Comparison of ENCODE assay signal across 16 cellular contexts in the genomic region with DNA sequence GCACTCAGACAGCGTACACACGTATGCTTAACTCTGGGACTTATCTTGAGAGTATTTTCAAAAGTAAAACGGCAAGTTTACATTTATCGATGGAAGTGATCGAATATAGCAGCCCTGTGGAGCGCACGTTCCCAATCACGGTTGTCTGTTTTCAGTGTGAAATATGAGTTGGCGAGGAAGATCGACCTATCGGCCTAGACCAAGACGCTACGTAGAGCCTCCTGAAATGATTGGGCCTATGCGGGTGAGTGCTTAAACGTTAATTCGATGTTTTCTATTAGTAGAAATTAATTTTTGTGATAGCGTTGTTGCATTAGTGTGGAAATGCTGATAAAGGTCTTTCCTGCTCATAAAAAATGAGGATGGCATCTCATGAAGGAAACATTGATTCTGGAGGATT. TPM values are rescaled to one million over a fixed set of nuclear protein-coding genes. Genes with fewer than 3 reads are reported as not detected.
"Had no signal": no experiment of that assay in that cellular context is flagged by ENCODE, and none has a peak within 500 bp of the region (broad histone marks: within the 10 kb centered on the region; RNA-seq: fewer than 3 reads in every experiment).

No MANE protein-coding gene starts in this region.

RNA-seq across cellular contexts. Expression of gene GAGE2A, which starts 1.2 kb away (rescaled TPM):
- total RNA-seq: activated CD4-positive, alpha-beta memory T cell treated with anti-CD3 and anti-CD28 coated beads for 36 hours; activated CD4-positive, alpha-beta T cell treated with anti-CD3 and anti-CD28 coated beads for 36 hours; activated CD8-positive, alpha-beta memory T cell treated with anti-CD3 and anti-CD28 coated beads for 36 hours; activated CD8-positive, alpha-beta T cell treated with anti-CD3 and anti-CD28 coated beads, Interleukin-2, amount 10 ng/mL, durations not matched to agents 7 days and 5 days; activated naive CD4-positive, alpha-beta T cell treated with anti-CD3 and anti-CD28 coated beads for 36 hours; activated naive CD4-positive, alpha-beta T cell treated with anti-CD3 and anti-CD28 coated beads, Interleukin-2, amount 50 U/mL, for 72 hours; activated naive CD8-positive, alpha-beta T cell treated with anti-CD3 and anti-CD28 coated beads for 36 hours; activated T-helper 2 cell treated with anti-CD3 and anti-CD28 coated beads, Interferon-gamma antibody, Interleukin-2, Interleukin-4, amounts not matched to agents 10 μg/mL and 5 μg/mL and 100 μg/mL, durations not matched to agents 14 hours and 24 hours and 36 hours; aorta; astrocyte; body of pancreas; breast epithelium; cardiac septum; cerebellum had no signal

RNA-seq across cellular contexts. Expression of gene GAGE1, which starts 8.3 kb away (rescaled TPM):
- total RNA-seq: activated CD4-positive, alpha-beta memory T cell treated with anti-CD3 and anti-CD28 coated beads for 36 hours; activated CD4-positive, alpha-beta T cell treated with anti-CD3 and anti-CD28 coated beads for 36 hours; activated CD8-positive, alpha-beta memory T cell treated with anti-CD3 and anti-CD28 coated beads for 36 hours; activated CD8-positive, alpha-beta T cell treated with anti-CD3 and anti-CD28 coated beads, Interleukin-2, amount 10 ng/mL, durations not matched to agents 7 days and 5 days; activated naive CD4-positive, alpha-beta T cell treated with anti-CD3 and anti-CD28 coated beads for 36 hours; activated naive CD4-positive, alpha-beta T cell treated with anti-CD3 and anti-CD28 coated beads, Interleukin-2, amount 50 U/mL, for 72 hours; activated naive CD8-positive, alpha-beta T cell treated with anti-CD3 and anti-CD28 coated beads for 36 hours; activated T-helper 2 cell treated with anti-CD3 and anti-CD28 coated beads, Interferon-gamma antibody, Interleukin-2, Interleukin-4, amounts not matched to agents 10 μg/mL and 5 μg/mL and 100 μg/mL, durations not matched to agents 14 hours and 24 hours and 36 hours; adrenal gland; aorta; astrocyte; body of pancreas; breast epithelium; cardiac septum; cerebellum had no signal

RNA-seq across cellular contexts. Expression of gene GAGE12H, which starts 10.7 kb away (rescaled TPM):
- total RNA-seq: activated CD4-positive, alpha-beta memory T cell treated with anti-CD3 and anti-CD28 coated beads for 36 hours; activated CD4-positive, alpha-beta T cell treated with anti-CD3 and anti-CD28 coated beads for 36 hours; activated CD8-positive, alpha-beta memory T cell treated with anti-CD3 and anti-CD28 coated beads for 36 hours; activated CD8-positive, alpha-beta T cell treated with anti-CD3 and anti-CD28 coated beads, Interleukin-2, amount 10 ng/mL, durations not matched to agents 7 days and 5 days; activated naive CD4-positive, alpha-beta T cell treated with anti-CD3 and anti-CD28 coated beads for 36 hours; activated naive CD4-positive, alpha-beta T cell treated with anti-CD3 and anti-CD28 coated beads, Interleukin-2, amount 50 U/mL, for 72 hours; activated naive CD8-positive, alpha-beta T cell treated with anti-CD3 and anti-CD28 coated beads for 36 hours; activated T-helper 2 cell treated with anti-CD3 and anti-CD28 coated beads, Interferon-gamma antibody, Interleukin-2, Interleukin-4, amounts not matched to agents 10 μg/mL and 5 μg/mL and 100 μg/mL, durations not matched to agents 14 hours and 24 hours and 36 hours; adrenal gland; aorta; astrocyte; body of pancreas; breast epithelium; cardiac septum; cerebellum; WTC11 had no signal

RNA-seq across cellular contexts. Expression of gene GAGE12G, which starts 20.3 kb away (rescaled TPM):
- total RNA-seq: activated CD4-positive, alpha-beta memory T cell treated with anti-CD3 and anti-CD28 coated beads for 36 hours; activated CD4-positive, alpha-beta T cell treated with anti-CD3 and anti-CD28 coated beads for 36 hours; activated CD8-positive, alpha-beta memory T cell treated with anti-CD3 and anti-CD28 coated beads for 36 hours; activated CD8-positive, alpha-beta T cell treated with anti-CD3 and anti-CD28 coated beads, Interleukin-2, amount 10 ng/mL, durations not matched to agents 7 days and 5 days; activated naive CD4-positive, alpha-beta T cell treated with anti-CD3 and anti-CD28 coated beads for 36 hours; activated naive CD4-positive, alpha-beta T cell treated with anti-CD3 and anti-CD28 coated beads, Interleukin-2, amount 50 U/mL, for 72 hours; activated naive CD8-positive, alpha-beta T cell treated with anti-CD3 and anti-CD28 coated beads for 36 hours; activated T-helper 2 cell treated with anti-CD3 and anti-CD28 coated beads, Interferon-gamma antibody, Interleukin-2, Interleukin-4, amounts not matched to agents 10 μg/mL and 5 μg/mL and 100 μg/mL, durations not matched to agents 14 hours and 24 hours and 36 hours; aorta; astrocyte; body of pancreas; breast epithelium; cardiac septum; cerebellum; WTC11 had no signal

RNA-seq across cellular contexts. Expression of gene GAGE12F, which starts 29.8 kb away (rescaled TPM):
- total RNA-seq: activated CD4-positive, alpha-beta memory T cell treated with anti-CD3 and anti-CD28 coated beads for 36 hours; activated CD4-positive, alpha-beta T cell treated with anti-CD3 and anti-CD28 coated beads for 36 hours; activated CD8-positive, alpha-beta memory T cell treated with anti-CD3 and anti-CD28 coated beads for 36 hours; activated CD8-positive, alpha-beta T cell treated with anti-CD3 and anti-CD28 coated beads, Interleukin-2, amount 10 ng/mL, durations not matched to agents 7 days and 5 days; activated naive CD4-positive, alpha-beta T cell treated with anti-CD3 and anti-CD28 coated beads for 36 hours; activated naive CD4-positive, alpha-beta T cell treated with anti-CD3 and anti-CD28 coated beads, Interleukin-2, amount 50 U/mL, for 72 hours; activated naive CD8-positive, alpha-beta T cell treated with anti-CD3 and anti-CD28 coated beads for 36 hours; activated T-helper 2 cell treated with anti-CD3 and anti-CD28 coated beads, Interferon-gamma antibody, Interleukin-2, Interleukin-4, amounts not matched to agents 10 μg/mL and 5 μg/mL and 100 μg/mL, durations not matched to agents 14 hours and 24 hours and 36 hours; aorta; astrocyte; body of pancreas; breast epithelium; cardiac septum; cerebellum; WTC11 had no signal
